In the genomic region with DNA sequence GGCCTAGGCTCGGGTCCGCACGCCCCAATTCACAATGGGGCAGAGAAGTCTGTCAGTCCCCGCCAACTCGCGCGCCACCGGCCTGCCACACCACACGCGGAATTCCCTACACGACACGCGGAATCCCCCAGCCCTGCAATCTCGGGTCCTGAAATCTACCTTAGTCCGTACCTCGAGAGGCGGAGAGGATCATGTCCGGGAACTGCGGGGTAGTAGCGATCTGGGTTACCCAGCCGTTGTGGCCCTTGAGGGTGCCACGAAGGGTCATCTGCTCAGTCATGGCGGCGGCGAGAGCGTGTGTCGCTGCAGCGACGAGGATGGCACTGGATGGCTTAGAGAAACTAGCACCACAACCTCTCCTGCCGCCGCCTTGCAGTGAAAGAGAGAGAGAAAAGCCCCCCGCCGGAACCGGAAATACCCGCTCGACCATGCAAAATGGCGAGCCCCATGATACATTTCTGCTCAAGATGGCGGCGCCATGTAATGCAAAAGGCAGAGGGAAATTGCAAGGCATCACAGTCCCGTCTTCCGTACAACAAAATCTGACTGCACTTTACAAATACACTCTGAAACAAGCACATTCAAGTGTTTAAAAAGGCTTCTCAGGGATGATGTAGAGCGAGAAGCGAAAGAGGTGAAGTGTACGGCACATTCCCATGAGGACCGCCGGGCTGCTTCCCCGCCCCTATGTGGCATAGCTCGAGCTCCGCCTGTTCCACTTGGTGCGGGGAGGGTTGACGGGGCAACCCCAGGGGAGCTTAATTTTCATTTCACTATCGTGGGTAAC, we compare ENCODE assay signal across 8 cellular contexts.
DNase-seq lines count a peak whose midpoint lies in the region; ATAC-seq lines count a peak whose summit lies in the region.

A gene (minus strand): TSS at position 386 of the 787 bp plus-strand sequence. CDS start 106 bp downstream, at position 280.

- DNase-seq in T-helper 2 cell (peak; percentile 75 to 94 (median 84)), caudate nucleus (lab: John Stamatoyannopoulos, UW) (no peak), kidney tubule cell (ENCODE audit: low spot score) (peak; percentile 93), NCI-H2196 (lab: John Stamatoyannopoulos, UW; ENCODE audit: unreplicated experiment) (no peak), DMS53 (lab: John Stamatoyannopoulos, UW) (no peak)
- peak; percentile 77 to 83 for DNase-seq in stimulated activated CD4-positive, alpha-beta T cell treated with anti-CD3 and anti-CD28 coated beads, Interleukin-1b, Interleukin-23, amount 100 ng/mL, for 4 hours (ENCODE audit: low read depth in 2 of 2)

- H3K27ac ChIP-seq in caudate nucleus (ENCODE audit: low read depth, low read length): peak within 1 kb of the TSS; percentile 94

- ATAC-seq in GM18907 (IDR thresholded peaks at IDR 0.05; ENCODE audit: unreplicated experiment) (peak; percentile 71), HG03108 (IDR thresholded peaks at IDR 0.05; ENCODE audit: unreplicated experiment) (peak; percentile 62)

Comparison
In these comparisons a context has a peak if more than half of its experiments do, and no peak if none do; other contexts are left out.
1. DNase-seq: peak in T-helper 2 cell (5 of 5), kidney tubule cell (single experiment) and stimulated activated CD4-positive, alpha-beta T cell treated with anti-CD3 and anti-CD28 coated beads, Interleukin-1b, Interleukin-23, amount 100 ng/mL, for 4 hours (2 of 2); none in caudate nucleus (0 of 61), NCI-H2196 (single experiment) and DMS53 (single experiment).